In genomic region chr21:32484706-32485380, GRCh38 we compare ENCODE assay signal across 15 cellular contexts.
DNase-seq lines count a peak whose midpoint lies in the region; ATAC-seq and TF ChIP-seq lines count a peak whose summit lies in the region.
"Had no signal": no experiment of that assay in that cellular context is flagged by ENCODE, and none has a peak within 500 bp of the region (broad histone marks: within the 10 kb centered on the region; RNA-seq: fewer than 3 reads in every experiment).

No MANE protein-coding gene starts in this region.

- no peaks in the 10 kb centered on the region for H3K9me3 ChIP-seq in right cardiac atrium (ENCODE audit: control insufficient read depth, low read length)
- H3K9me3 ChIP-seq: ascending aorta, testis had no signal

- H3K4me1 Mint-ChIP-seq in CD14-positive monocyte: peaks cover 9% of the 10 kb centered on the region
- no peaks in the 10 kb centered on the region for H3K4me1 Mint-ChIP-seq in progenitor cell of endocrine pancreas (ENCODE audit: low read depth)

- no peak for TF ChIP-seq CTCF in CD14-positive monocyte (IDR thresholded peaks at IDR 0.05)
- no peak for TF ChIP-seq CTCF in progenitor cell of endocrine pancreas (IDR thresholded peaks at IDR 0.05; ENCODE audit: unreplicated experiment)

- DNase-seq in CD14-positive monocyte (ENCODE audit: low spot score): peak; percentile 55
- peak in 38 of 56 donors; percentile 3 to 75 (median 34) for DNase-seq in amygdala (lab: John Stamatoyannopoulos, UW)
- DNase-seq in right cardiac atrium: peak in 1 of 3 donors; percentile 67
- peak in 42 of 56 donors; percentile 6 to 74 (median 44) for DNase-seq in nucleus accumbens (lab: John Stamatoyannopoulos, UW)
- DNase-seq in progenitor cell of endocrine pancreas (ENCODE audit: low spot score, unreplicated experiment): no peak
- DNase-seq in COLO668 (lab: John Stamatoyannopoulos, UW; ENCODE audit: unreplicated experiment): no peak
- DNase-seq in H4 (ENCODE audit: low spot score): no peak
- DNase-seq: activated T-cell treated with anti-CD3 and anti-CD28 coated beads, Interleukin-2, amount 50 U/mL, for 72 hours; DMS153; NCI-H345; testis had no signal

- WGBS in right cardiac atrium: 86% methylated on average over 16 of the region's 16 CpGs

- intact Hi-C loops in CD14-positive monocyte (cut with micrococcal nuclease): no loop called here
- intact Hi-C loops in right cardiac atrium (cut with DNase I): no loop called here

- peaks cover 0 to 2% (median 0%) of the 10 kb centered on the region in 7 donors for H3K9me3 Mint-ChIP-seq in CD14-positive monocyte
- H3K9me3 Mint-ChIP-seq in progenitor cell of endocrine pancreas (ENCODE audit: low read depth): peaks cover 7% of the 10 kb centered on the region

- no peaks in the 10 kb centered on the region for H3K4me1 ChIP-seq in right cardiac atrium (ENCODE audit: control insufficient read depth, insufficient read depth, low read length)

- ATAC-seq in right cardiac atrium (peak; percentile 65 to 77), HG02798 (IDR thresholded peaks at IDR 0.05; ENCODE audit: poor library complexity, unreplicated experiment) (no peak)
- ATAC-seq: activated T-cell treated with anti-CD3 and anti-CD28 coated beads, Interleukin-2, amount 50 U/mL, for 72 hours had no signal

- no peaks in the 10 kb centered on the region for H3K36me3 Mint-ChIP-seq in CD14-positive monocyte
- no peaks in the 10 kb centered on the region for H3K36me3 Mint-ChIP-seq in progenitor cell of endocrine pancreas (ENCODE audit: insufficient read depth)

- no peaks in the 10 kb centered on the region for H3K27me3 ChIP-seq in right cardiac atrium (ENCODE audit: control insufficient read depth, insufficient read depth)
- H3K27me3 ChIP-seq: ascending aorta, testis had no signal

- no peak overlapping the region for H3K4me3 ChIP-seq in right cardiac atrium (ENCODE audit: low read length)
- H3K4me3 ChIP-seq: ascending aorta, smooth muscle cell, testis had no signal

- H3K27ac ChIP-seq in right cardiac atrium (ENCODE audit: low read length): no peak overlapping the region
- H3K27ac ChIP-seq: ascending aorta, testis had no signal

- H3K27ac Mint-ChIP-seq in CD14-positive monocyte: peak overlapping the region; percentile 34 to 92 (median 51)
- no peak overlapping the region for H3K27ac Mint-ChIP-seq in progenitor cell of endocrine pancreas
- H3K27ac Mint-ChIP-seq: activated T-cell treated with anti-CD3 and anti-CD28 coated beads, Interleukin-2, amount 50 U/mL, for 72 hours had no signal

- H3K4me3 Mint-ChIP-seq in CD14-positive monocyte: peak overlapping the region; percentile 70 to 92
- no peak overlapping the region for H3K4me3 Mint-ChIP-seq in progenitor cell of endocrine pancreas (ENCODE audit: low read depth)
- H3K4me3 Mint-ChIP-seq: activated T-cell treated with anti-CD3 and anti-CD28 coated beads, Interleukin-2, amount 50 U/mL, for 72 hours; neural crest cell had no signal

- H3K27me3 Mint-ChIP-seq in CD14-positive monocyte (ENCODE audit: low read depth in 3 of 3) (peaks cover 0 to 6% (median 1%) of the 10 kb centered on the region in 3 donors), progenitor cell of endocrine pancreas (no peaks in the 10 kb centered on the region)

Comparison
In these comparisons a context has a peak if more than half of its experiments do, and no peak if none do; other contexts are left out.
1. DNase-seq: peak in CD14-positive monocyte (single experiment), amygdala (38 of 56) and nucleus accumbens (42 of 56); none in progenitor cell of endocrine pancreas (single experiment), COLO668 (single experiment) and H4 (single experiment).